In genomic region chr1:38327559-38327973, GRCh38 we compare ENCODE assay signal across 1 cellular context.
TF ChIP-seq lines count a peak whose summit lies in the region.

No MANE protein-coding gene starts in this region.

TF ChIP-seq in SK-N-SH, 30 proteins besides CTCF, POLR2A, EP300 and RAD21 (continued from another document):
- TF ChIP-seq PBX3 (IDR thresholded peaks at IDR 0.05) (no peak), POLR2AphosphoS5 (IDR thresholded peaks at IDR 0.05; ENCODE audit: low read depth, low read length) (no peak), NRF1 (IDR thresholded peaks at IDR 0.05; ENCODE audit: low read depth, low read length) (no peak), FOXM1 (IDR thresholded peaks at IDR 0.05; ENCODE audit: low read depth) (no peak), GATA2 (CRISPR knock-in tag; IDR thresholded peaks at IDR 0.05) (no peak), RFX5 (IDR thresholded peaks at IDR 0.05; ENCODE audit: low read length) (no peak), FOXJ3 (CRISPR knock-in tag; IDR thresholded peaks at IDR 0.05) (no peak), TCF12 (IDR thresholded peaks at IDR 0.05) (no peak)
